8 cellular contexts compared by ENCODE assay signal in the genomic region with DNA sequence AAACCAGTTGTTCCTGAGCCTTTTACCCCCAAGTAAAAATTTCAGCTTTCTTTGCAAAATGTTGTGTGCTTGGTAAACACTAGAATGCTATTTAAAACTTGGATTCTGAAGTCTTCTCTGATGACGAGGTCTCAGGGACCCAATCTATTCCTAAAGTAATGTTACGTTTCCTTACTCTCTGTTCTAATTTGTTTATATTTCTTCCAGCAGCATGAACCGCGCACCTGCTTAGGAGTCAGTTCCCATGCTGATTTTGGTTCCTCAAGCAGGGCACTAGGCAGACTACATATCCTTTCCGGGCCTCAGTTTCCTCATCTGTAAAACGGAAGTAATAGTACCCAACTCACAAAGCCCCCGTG. TPM values are rescaled to one million over a fixed set of nuclear protein-coding genes. Genes with fewer than 3 reads are reported as not detected.
DNase-seq lines count a peak whose midpoint lies in the region; ATAC-seq and TF ChIP-seq lines count a peak whose summit lies in the region.

No MANE protein-coding gene starts in this region.

- H3K9ac ChIP-seq in KMS-11: no peak overlapping the region

- peaks cover 54% of the 10 kb centered on the region for H3K4me1 Mint-ChIP-seq in dendritic cell treated with granulocyte-macrophage colony-stimulating factor and Interleukin-4, amounts not matched to agents 40 ng/mL and 50 ng/mL, for 4 days (ENCODE audit: low read depth)
- peaks cover 27 to 34% of the 10 kb centered on the region in 2 donors for H3K4me1 Mint-ChIP-seq in natural killer cell

- H3K27ac Mint-ChIP-seq in dendritic cell treated with granulocyte-macrophage colony-stimulating factor and Interleukin-4, amounts not matched to agents 40 ng/mL and 50 ng/mL, for 4 days: peak overlapping the region; percentile 98
- H3K27ac Mint-ChIP-seq in natural killer cell: peak overlapping the region; percentile 90 to 95

- H3K79me2 ChIP-seq in KMS-11 (ENCODE audit: insufficient read depth, low read depth): no peaks in the 10 kb centered on the region

- H3K9me3 ChIP-seq in BE2C: no peaks in the 10 kb centered on the region

- ATAC-seq in natural killer cell (no peak), HG02885 (IDR thresholded peaks at IDR 0.05; ENCODE audit: poor library complexity, unreplicated experiment) (no peak), HG03460 (IDR thresholded peaks at IDR 0.05; ENCODE audit: unreplicated experiment) (no peak)

- no peaks in the 10 kb centered on the region for H3K4me1 ChIP-seq in BE2C
- no peaks in the 10 kb centered on the region for H3K4me1 ChIP-seq in KMS-11 (ENCODE audit: low read depth, poor library complexity, severe bottlenecking)

- no peak overlapping the region for H3K27ac ChIP-seq in KMS-11

- no peaks in the 10 kb centered on the region for H3K27me3 Mint-ChIP-seq in dendritic cell treated with granulocyte-macrophage colony-stimulating factor and Interleukin-4, amounts not matched to agents 40 ng/mL and 50 ng/mL, for 4 days
- no peaks in the 10 kb centered on the region for H3K27me3 Mint-ChIP-seq in natural killer cell (ENCODE audit: low read depth in 2 of 2)

- no peaks in the 10 kb centered on the region for H4K20me1 ChIP-seq in KMS-11 (ENCODE audit: insufficient read depth)

- peak overlapping the region; percentile 16; the same call in 1 of the 2 replicates for H3K4me2 ChIP-seq in KMS-11

- no peaks in the 10 kb centered on the region for H3K9me3 Mint-ChIP-seq in dendritic cell treated with granulocyte-macrophage colony-stimulating factor and Interleukin-4, amounts not matched to agents 40 ng/mL and 50 ng/mL, for 4 days
- H3K9me3 Mint-ChIP-seq in natural killer cell: no peaks in the 10 kb centered on the region

- peaks cover 17% of the 10 kb centered on the region for H3K36me3 Mint-ChIP-seq in dendritic cell treated with granulocyte-macrophage colony-stimulating factor and Interleukin-4, amounts not matched to agents 40 ng/mL and 50 ng/mL, for 4 days (ENCODE audit: low read depth)
- H3K36me3 Mint-ChIP-seq in natural killer cell: no peaks in the 10 kb centered on the region

- intact Hi-C loops in dendritic cell treated with granulocyte-macrophage colony-stimulating factor and Interleukin-4, amounts not matched to agents 40 ng/mL and 50 ng/mL, for 4 days (cut with micrococcal nuclease): loop anchor here (2.0 kb wide), 1 partner anchor 54 kb away; a partner anchor contains a TSS
- intact Hi-C loops in natural killer cell (cut with micrococcal nuclease): loop anchor here (2.0 kb wide), 1 partner anchor 54 kb away; a partner anchor contains a TSS

- no peak for DNase-seq in BE2C
- DNase-seq in natural killer cell: no peak
- DNase-seq in Ammon's horn (ENCODE audit: low spot score): no peak
- DNase-seq in NCI-H128 (lab: John Stamatoyannopoulos, UW; ENCODE audit: unreplicated experiment): no peak

- H3K36me3 ChIP-seq in BE2C (no peaks in the 10 kb centered on the region), KMS-11 (ENCODE audit: insufficient read depth) (no peaks in the 10 kb centered on the region)

- H3K27me3 ChIP-seq in BE2C: no peaks in the 10 kb centered on the region
- H3K27me3 ChIP-seq in KMS-11 (ENCODE audit: insufficient read depth, low read depth): peaks cover 50% of the 10 kb centered on the region

- peak overlapping the region; percentile 87 for H3K4me3 Mint-ChIP-seq in dendritic cell treated with granulocyte-macrophage colony-stimulating factor and Interleukin-4, amounts not matched to agents 40 ng/mL and 50 ng/mL, for 4 days
- H3K4me3 Mint-ChIP-seq in natural killer cell: peak overlapping the region; percentile 96

- H3K4me3 ChIP-seq in BE2C (ENCODE audit: low read depth, low read length) (peak overlapping the region; percentile 75), KMS-11 (IDR thresholded peaks at IDR 0.05; ENCODE audit: insufficient read depth, low read depth, low read length) (no peak overlapping the region)

- TF ChIP-seq CTCF in BE2C (IDR thresholded peaks at IDR 0.05; ENCODE audit: low read depth, low read length) (no peak), KMS-11 (conservative IDR thresholded peaks at IDR 0.05; ENCODE audit: low read depth, low read length) (no peak), natural killer cell (IDR thresholded peaks at IDR 0.05) (no peak)

- H2AFZ ChIP-seq in KMS-11 (ENCODE audit: low read depth): peak overlapping the region; percentile 58; the same call in 1 of the 2 replicates

RNA-seq across cellular contexts. Expression of a gene that starts 0.9 kb away (rescaled TPM):
- polyA plus RNA-seq in BE2C (2012; ENCODE audit: insufficient read depth, insufficient read length, low read depth): 19.6 TPM
- total RNA-seq in natural killer cell: 1 to 10 TPM; 3.4 to 4.1 (median 3.7) TPM

RNA-seq across cellular contexts. Expression of a gene that starts 43.8 kb away (rescaled TPM):
- polyA plus RNA-seq in BE2C (2012; ENCODE audit: insufficient read depth, insufficient read length, low read depth): not detected
- total RNA-seq in natural killer cell: not detected

RNA-seq across cellular contexts. Expression of a gene that starts 53.2 kb away (rescaled TPM):
- polyA plus RNA-seq in BE2C (2012; ENCODE audit: insufficient read depth, insufficient read length, low read depth): 0.29 TPM
- total RNA-seq in natural killer cell: 100 to 1,000 TPM in 1 of 3 donors, 10 to 100 TPM in 2; 52.4 to 105 (median 66.5) TPM
